In the genomic region with DNA sequence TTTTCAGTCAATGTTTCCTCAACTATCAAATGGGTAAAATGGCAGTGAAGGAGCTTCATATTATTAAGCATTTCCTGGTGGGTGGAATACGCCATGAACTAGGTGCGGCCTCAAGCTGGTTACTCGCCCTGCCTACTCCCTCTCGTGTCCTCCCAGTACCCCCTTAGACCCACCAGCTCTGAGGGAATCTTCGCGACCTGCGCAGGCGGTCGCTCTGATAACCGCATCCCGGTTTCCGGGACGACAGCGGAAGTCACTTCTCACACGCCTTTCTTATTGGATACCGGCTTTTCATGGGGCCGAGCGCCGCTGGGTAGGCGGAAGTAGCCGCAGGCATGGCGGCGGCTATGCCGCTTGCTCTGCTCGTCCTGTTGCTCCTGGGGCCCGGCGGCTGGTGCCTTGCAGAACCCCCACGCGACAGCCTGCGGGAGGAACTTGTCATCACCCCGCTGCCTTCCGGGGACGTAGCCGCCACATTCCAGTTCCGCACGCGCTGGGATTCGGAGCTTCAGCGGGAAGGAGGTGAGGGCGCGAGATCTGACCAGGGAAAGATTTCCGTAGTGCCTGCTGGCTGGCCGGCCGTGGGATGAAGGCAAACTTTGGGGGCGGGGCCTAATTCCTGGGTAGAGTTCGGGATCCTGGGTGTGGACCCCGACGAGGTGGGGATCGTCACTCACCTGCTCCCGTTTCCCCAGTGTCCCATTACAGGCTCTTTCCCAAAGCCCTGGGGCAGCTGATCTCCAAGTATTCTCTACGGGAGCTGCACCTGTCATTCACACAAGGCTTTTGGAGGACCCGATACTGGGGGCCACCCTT, we compare ENCODE assay signal across 8 cellular contexts. TPM values are rescaled to one million over a fixed set of nuclear protein-coding genes. Genes with fewer than 3 reads are reported as not detected.
DNase-seq lines count a peak whose midpoint lies in the region; ATAC-seq, FAIRE-seq and TF ChIP-seq lines count a peak whose summit lies in the region.

A gene (plus strand): TSS at position 320 of the 816 bp plus-strand sequence. CDS start 16 bp downstream, at position 336.

- no peaks in the 10 kb centered on the region for H3K9me3 ChIP-seq in right atrium auricular region

- no peak for TF ChIP-seq CTCF in right atrium auricular region (IDR thresholded peaks at IDR 0.05)

- H3K27ac ChIP-seq in right atrium auricular region: peak within 1 kb of the TSS; percentile 83 to 85

- peaks cover 26% of the 10 kb centered on the region for H3K36me3 ChIP-seq in right atrium auricular region

- H3K27me3 ChIP-seq in right atrium auricular region: no peaks in the 10 kb centered on the region

- DNase-seq in NCI-H187 (lab: John Stamatoyannopoulos, UW) (peak; percentile 44 to 47), T-helper 2 cell (peak; percentile 76 to 95 (median 89)), amygdala (lab: John Stamatoyannopoulos, UW) (peak; percentile 43 to 93 (median 80)), right atrium auricular region (ENCODE audit: low spot score) (peak; percentile 91), putamen (ENCODE audit: low spot score) (peak; percentile 90), urothelium cell line (ENCODE audit: low spot score) (peak; percentile 97)

- peak; percentile 73 for ATAC-seq in HG02870 (IDR thresholded peaks at IDR 0.05; ENCODE audit: unreplicated experiment)

- FAIRE-seq in urothelium cell line (lab: Jason Lieb, UNC): peak; percentile 77

- TF ChIP-seq POLR2A in GM15510 (IDR thresholded peaks at IDR 0.05; ENCODE audit: borderline replicate concordance, extremely low read depth, insufficient read length): peak; percentile 96

- peaks cover 5 to 47% of the 10 kb centered on the region in 2 donors for H3K4me1 ChIP-seq in right atrium auricular region

- peak within 1 kb of the TSS; percentile 71 to 95 for H3K4me3 ChIP-seq in right atrium auricular region

RNA-seq across cellular contexts. Expression of the gene that starts here (rescaled TPM):
- total RNA-seq in right atrium auricular region: 100 to 1,000 TPM; 140 to 168 TPM

Comparison
In these comparisons a context has a peak if more than half of its experiments do, and no peak if none do; other contexts are left out.
1. Peak in every context shown above with its lines: DNase-seq, ATAC-seq, H3K4me3 ChIP-seq and H3K27ac ChIP-seq.
2. DNase-seq: peak in every context shown above with its lines; median percentile 97 in urothelium cell line; 91 in right atrium auricular region; 90 in putamen; 89 in T-helper 2 cell; 80 in amygdala; 46 in NCI-H187.